ENCODE assay signal across 1 cellular context in genomic region chr6:168040856-168041496, GRCh38.
TF ChIP-seq lines count a peak whose summit lies in the region.

No MANE protein-coding gene starts in this region.

TF ChIP-seq in IMR-90, 13 proteins besides CTCF, POLR2A, EP300 and RAD21 (continued from another document):
- TF ChIP-seq, protein P1, sequence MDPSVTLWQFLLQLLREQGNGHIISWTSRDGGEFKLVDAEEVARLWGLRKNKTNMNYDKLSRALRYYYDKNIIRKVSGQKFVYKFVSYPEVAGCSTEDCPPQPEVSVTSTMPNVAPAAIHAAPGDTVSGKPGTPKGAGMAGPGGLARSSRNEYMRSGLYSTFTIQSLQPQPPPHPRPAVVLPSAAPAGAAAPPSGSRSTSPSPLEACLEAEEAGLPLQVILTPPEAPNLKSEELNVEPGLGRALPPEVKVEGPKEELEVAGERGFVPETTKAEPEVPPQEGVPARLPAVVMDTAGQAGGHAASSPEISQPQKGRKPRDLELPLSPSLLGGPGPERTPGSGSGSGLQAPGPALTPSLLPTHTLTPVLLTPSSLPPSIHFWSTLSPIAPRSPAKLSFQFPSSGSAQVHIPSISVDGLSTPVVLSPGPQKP (IDR thresholded peaks at IDR 0.05; ENCODE audit: borderline replicate concordance, low read depth, low read length), result no peak
- no peak for TF ChIP-seq SMC3 (IDR thresholded peaks at IDR 0.05; ENCODE audit: low read depth, low read length)
- TF ChIP-seq RFX5 (IDR thresholded peaks at IDR 0.05; ENCODE audit: low read depth, low read length), result no peak
- TF ChIP-seq MXI1 (IDR thresholded peaks at IDR 0.05; ENCODE audit: borderline replicate concordance, low read depth, low read length), result no peak
- no peak for TF ChIP-seq MAFK (IDR thresholded peaks at IDR 0.05; ENCODE audit: low read depth, low read length)
